8 cellular contexts compared by ENCODE assay signal in the genomic region with DNA sequence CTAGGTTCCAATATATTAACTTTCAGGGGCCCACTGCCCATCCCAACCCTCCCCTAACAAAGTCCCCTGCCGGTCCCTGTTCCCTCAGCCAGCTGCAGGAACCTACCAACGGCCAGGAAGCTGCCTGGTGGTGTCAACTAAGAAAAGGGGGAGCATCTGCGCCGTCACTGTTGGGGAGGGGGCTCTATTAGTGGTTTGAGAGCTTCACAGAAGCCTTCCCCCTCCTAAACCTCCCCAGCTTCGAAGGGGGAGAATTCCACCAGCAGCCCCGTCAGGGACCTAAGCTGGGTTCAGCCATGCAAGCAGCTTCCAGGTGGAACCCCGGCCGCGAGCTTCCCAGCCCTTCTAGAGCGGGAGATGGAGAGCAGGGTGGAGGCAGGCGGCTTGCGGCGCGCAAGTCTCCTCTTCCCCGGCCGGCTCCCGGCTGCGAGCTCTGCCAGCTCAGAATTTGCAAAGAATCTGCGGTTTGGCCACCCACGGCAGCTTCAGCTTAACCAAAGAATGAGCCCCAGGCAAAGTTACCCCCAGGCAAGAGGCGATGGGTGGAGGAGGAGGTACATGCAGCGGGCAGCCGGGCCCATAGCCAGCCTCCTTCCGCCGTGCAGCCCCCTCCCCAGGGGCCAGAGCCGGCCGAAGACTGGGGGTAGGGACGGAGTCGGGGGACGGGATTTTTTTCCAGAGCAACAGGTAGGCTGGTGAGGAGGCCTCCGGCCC. TPM values are rescaled to one million over a fixed set of nuclear protein-coding genes. Genes with fewer than 3 reads are reported as not detected.
DNase-seq lines count a peak whose midpoint lies in the region; ATAC-seq, FAIRE-seq and TF ChIP-seq lines count a peak whose summit lies in the region.

No MANE protein-coding gene starts in this region.

- peaks cover 8% of the 10 kb centered on the region for H3K4me1 Mint-ChIP-seq in astrocyte (ENCODE audit: low read depth, unreplicated experiment)

- peak overlapping the region; percentile 42 for H2AFZ ChIP-seq in astrocyte (ENCODE audit: low read depth, low read length)

- peaks cover 20% of the 10 kb centered on the region for H3K79me2 ChIP-seq in astrocyte (ENCODE audit: insufficient read depth, low read length)

- H3K9ac ChIP-seq in astrocyte (ENCODE audit: low read length) (peak overlapping the region; percentile 87), iPS-18a (ENCODE audit: low read length) (peak overlapping the region; percentile 95)

- H3K27me3 ChIP-seq in astrocyte (ENCODE audit: insufficient read depth, low read length) (no peaks in the 10 kb centered on the region), iPS-18a (ENCODE audit: control insufficient read depth, insufficient read depth, low read length) (no peaks in the 10 kb centered on the region), small intestine (ENCODE audit: control insufficient read depth in 2 of 2, insufficient read depth in 2 of 2, low read length in 2 of 2) (no peaks in the 10 kb centered on the region)

- H3K4me3 Mint-ChIP-seq in astrocyte (ENCODE audit: unreplicated experiment), result peak overlapping the region; percentile 82

- H3K36me3 Mint-ChIP-seq in astrocyte (ENCODE audit: low read depth, unreplicated experiment), result peaks cover 19% of the 10 kb centered on the region

- peak; percentile 1 for ATAC-seq in GM19395 (IDR thresholded peaks at IDR 0.05; ENCODE audit: unreplicated experiment)

- H3K36me3 ChIP-seq in astrocyte (ENCODE audit: insufficient read depth, low read length) (peaks cover 8% of the 10 kb centered on the region), iPS-18a (ENCODE audit: control insufficient read depth, low read depth, low read length) (peaks cover 3% of the 10 kb centered on the region), small intestine (ENCODE audit: control insufficient read depth in 2 of 2, insufficient read depth in 2 of 2, low read length in 2 of 2) (no peaks in the 10 kb centered on the region)

- H3K4me3 ChIP-seq in astrocyte (ENCODE audit: insufficient read depth, low read depth, low read length) (peak overlapping the region; percentile 76), iPS-18a (ENCODE audit: low read length) (peak overlapping the region; percentile 87), small intestine (ENCODE audit: low read depth in 1 of 2, low read length in 2 of 2) (peak overlapping the region; percentile 58 to 62)

- H3K27ac Mint-ChIP-seq in astrocyte (ENCODE audit: unreplicated experiment), result peak overlapping the region; percentile 84

- peaks cover 7% of the 10 kb centered on the region for H4K20me1 ChIP-seq in astrocyte (ENCODE audit: insufficient read depth, low read length)

- no peaks in the 10 kb centered on the region for H3K9me3 Mint-ChIP-seq in astrocyte (ENCODE audit: unreplicated experiment)

- TF ChIP-seq CTCF in C4-2B (conservative IDR thresholded peaks at IDR 0.05) (no peak), astrocyte (IDR thresholded peaks at IDR 0.05; ENCODE audit: insufficient read depth, low read depth, low read length) (no peak), GM10266 (IDR thresholded peaks at IDR 0.05; ENCODE audit: control insufficient read depth, insufficient read depth, low read depth, missing control alignments) (no peak)

- peak overlapping the region; percentile 98 for H3K4me2 ChIP-seq in astrocyte (ENCODE audit: low read length)

- H3K9me3 ChIP-seq in astrocyte (ENCODE audit: insufficient read depth, low read depth, low read length), result no peaks in the 10 kb centered on the region
- H3K9me3 ChIP-seq in iPS-18a (ENCODE audit: control insufficient read depth, low read depth, low read length), result no peaks in the 10 kb centered on the region
- H3K9me3 ChIP-seq in small intestine (ENCODE audit: control insufficient read depth, low read depth), result no peaks in the 10 kb centered on the region

- DNase-seq in HT1080 (ENCODE audit: low read depth), result peak; percentile 74
- DNase-seq in T-helper 1 cell, result peak; percentile 21 to 75 (median 41)
- DNase-seq in astrocyte (ENCODE audit: low read depth), result peak; percentile 80
- DNase-seq in small intestine, result peak; percentile 38
- no peak for DNase-seq in GM10266 (ENCODE audit: extremely low spot score)

- no peaks in the 10 kb centered on the region for H3K27me3 Mint-ChIP-seq in astrocyte (ENCODE audit: low read depth, unreplicated experiment)

- H3K4me1 ChIP-seq in astrocyte (ENCODE audit: insufficient read depth, low read length), result peaks cover 21% of the 10 kb centered on the region
- H3K4me1 ChIP-seq in iPS-18a (ENCODE audit: control insufficient read depth, low read depth, low read length), result no peaks in the 10 kb centered on the region
- peaks cover 0 to 3% of the 10 kb centered on the region in 2 donors for H3K4me1 ChIP-seq in small intestine (ENCODE audit: control insufficient read depth in 2 of 2, insufficient read depth in 1 of 2, low read depth in 1 of 2, low read length in 1 of 2)

- H3K27ac ChIP-seq in C4-2B, result peak overlapping the region; percentile 96
- peak overlapping the region; percentile 80 for H3K27ac ChIP-seq in astrocyte (ENCODE audit: low read depth, low read length)
- H3K27ac ChIP-seq in iPS-18a (ENCODE audit: low read length), result peak overlapping the region; percentile 84
- H3K27ac ChIP-seq in small intestine (ENCODE audit: low read depth in 1 of 2, low read length in 1 of 2), result peak overlapping the region; percentile 75 to 89

- FAIRE-seq in astrocyte (lab: Jason Lieb, UNC) (no peak), small intestine (lab: Jason Lieb, UNC) (no peak)

- whole genome bisulfite sequencing in small intestine, 3 donors, result 0% methylated on average over 29 to 31 of the region's 31 CpGs

RNA-seq across cellular contexts. Expression of a gene that starts 33.7 kb away (rescaled TPM):
- total RNA-seq in HT1080 (2014; rRNA removed; shearing (Covaris generic)), result 79.4 and 87.5 TPM in 2 replicates
- polyA plus RNA-seq in HT1080 (2015; cell fraction: cytosol; rRNA removed), result 56.4 and 57.7 TPM in 2 replicates
- polyA plus RNA-seq in HT1080 (2015; cell fraction: nucleus; rRNA removed), result 58.5 and 65.5 TPM in 2 replicates
- 40.0 and 41.2 TPM in 2 replicates for total RNA-seq in astrocyte
- polyA plus RNA-seq in small intestine, result 10 to 100 TPM; 11.0 to 24.0 (median 12.7) TPM

RNA-seq across cellular contexts. Expression of a gene that starts 58.5 kb away (rescaled TPM):
- 27.9 and 38.1 TPM in 2 replicates for total RNA-seq in HT1080 (2014; rRNA removed; shearing (Covaris generic))
- polyA plus RNA-seq in HT1080 (2015; cell fraction: cytosol; rRNA removed), result 16.8 and 17.1 TPM in 2 replicates
- 13.4 and 17.3 TPM in 2 replicates for polyA plus RNA-seq in HT1080 (2015; cell fraction: nucleus; rRNA removed)
- total RNA-seq in astrocyte, result 108 and 130 TPM in 2 replicates
- 1 to 10 TPM; 5.6 to 9.1 (median 7.6) TPM for polyA plus RNA-seq in small intestine
